In genomic region chr10:61225939-61226338, GRCh38 we compare ENCODE assay signal across 8 cellular contexts.
"Had no signal": no experiment of that assay in that cellular context is flagged by ENCODE, and none has a peak within 500 bp of the region (broad histone marks: within the 10 kb centered on the region; RNA-seq: fewer than 3 reads in every experiment).

No MANE protein-coding gene starts in this region.

- H3K4me3 ChIP-seq: GM12878 had no signal

- ATAC-seq: GM12878 had no signal

- FAIRE-seq: G401.6, GM12878, GM12891, GM12892, GM18507, GM19239 had no signal

- DNase-seq: GDM1, GF-D8 had no signal
